Comparison of ENCODE assay signal across 17 cellular contexts in genomic region chr1:26734501-26735058, GRCh38. TPM values are rescaled to one million over a fixed set of nuclear protein-coding genes. Genes with fewer than 3 reads are reported as not detected.
DNase-seq lines count a peak whose midpoint lies in the region; ATAC-seq and TF ChIP-seq lines count a peak whose summit lies in the region.
"Had no signal": no experiment of that assay in that cellular context is flagged by ENCODE, and none has a peak within 500 bp of the region (broad histone marks: within the 10 kb centered on the region; RNA-seq: fewer than 3 reads in every experiment).

No MANE protein-coding gene starts in this region.

- TF ChIP-seq EP300 in gastroesophageal sphincter (IDR thresholded peaks at IDR 0.05), result no peak

- H3K4me1 ChIP-seq in CD8-positive, alpha-beta T cell (ENCODE audit: insufficient read depth, low read length), result peaks cover 44% of the 10 kb centered on the region
- H3K4me1 ChIP-seq in gastroesophageal sphincter (peaks cover 0 to 29% (median 0%) of the 10 kb centered on the region in 3 donors), foreskin keratinocyte (peaks cover 11% of the 10 kb centered on the region), Peyer's patch (peaks cover 0 to 9% (median 2%) of the 10 kb centered on the region in 4 donors)

- CTCF ChIA-PET in CD8-positive, alpha-beta T cell (lab: Charles Lee), result interaction anchor here (0.9 kb wide), 1 partner anchor 10 kb away, joined by 3 read pairs; no protein-coding TSS in a partner anchor

- TF ChIP-seq CTCF in 22Rv1 (IDR thresholded peaks at IDR 0.05), result no peak
- TF ChIP-seq CTCF in CD8-positive, alpha-beta T cell (IDR thresholded peaks at IDR 0.05), result no peak
- TF ChIP-seq CTCF in gastroesophageal sphincter (IDR thresholded peaks at IDR 0.05), result no peak
- TF ChIP-seq CTCF in foreskin keratinocyte (conservative IDR thresholded peaks at IDR 0.05), result no peak
- TF ChIP-seq CTCF in Peyer's patch (IDR thresholded peaks at IDR 0.05), result no peak

- H3K36me3 Mint-ChIP-seq in CD8-positive, alpha-beta T cell, result peaks cover 74% of the 10 kb centered on the region
- peaks cover 34% of the 10 kb centered on the region for H3K36me3 Mint-ChIP-seq in activated T-helper 1 cell treated with anti-CD3 and anti-CD28 coated beads, Interleukin-12 subunit alpha, Interleukin-12 subunit beta, Interleukin-2, Interleukin-4 antibody, amounts not matched to agents 30 ng/mL and 10 ng/mL and 1 ng/mL, durations not matched to agents 14 hours and 24 hours and 36 hours (ENCODE audit: low read depth)

- no peaks in the 10 kb centered on the region for H3K9me3 ChIP-seq in CD8-positive, alpha-beta T cell (ENCODE audit: low read length)
- H3K9me3 ChIP-seq in gastroesophageal sphincter (no peaks in the 10 kb centered on the region), Peyer's patch (no peaks in the 10 kb centered on the region)
- H3K9me3 ChIP-seq: body of pancreas had no signal

- intact Hi-C loops in CD8-positive, alpha-beta T cell (cut with DNase I, micrococcal nuclease), result no loop called here
- intact Hi-C loops in activated T-helper 1 cell treated with anti-CD3 and anti-CD28 coated beads, Interleukin-12 subunit alpha, Interleukin-12 subunit beta, Interleukin-2, Interleukin-4 antibody, amounts not matched to agents 30 ng/mL and 10 ng/mL and 1 ng/mL, durations not matched to agents 14 hours and 24 hours and 36 hours (cut with micrococcal nuclease), result loop anchor here (1.0 kb wide), 1 partner anchor 10 kb away; no protein-coding TSS in a partner anchor

- H3K27me3 ChIP-seq in CD8-positive, alpha-beta T cell (ENCODE audit: insufficient read depth, low read length), result no peaks in the 10 kb centered on the region
- no peaks in the 10 kb centered on the region for H3K27me3 ChIP-seq in gastroesophageal sphincter
- no peaks in the 10 kb centered on the region for H3K27me3 ChIP-seq in foreskin keratinocyte
- H3K27me3 ChIP-seq in Peyer's patch, result no peaks in the 10 kb centered on the region
- H3K27me3 ChIP-seq: body of pancreas had no signal

- H3K36me3 ChIP-seq in CD8-positive, alpha-beta T cell (ENCODE audit: insufficient read depth, low read length), result peaks cover 37% of the 10 kb centered on the region
- peaks cover 0 to 95% of the 10 kb centered on the region in 2 donors for H3K36me3 ChIP-seq in gastroesophageal sphincter
- H3K36me3 ChIP-seq in Peyer's patch, result peaks cover 0 to 93% (median 0%) of the 10 kb centered on the region in 3 donors

- TF ChIP-seq POLR2A in gastroesophageal sphincter (IDR thresholded peaks at IDR 0.05) (no peak), erythroblast (IDR thresholded peaks at IDR 0.05; ENCODE audit: low read length) (no peak), Peyer's patch (IDR thresholded peaks at IDR 0.05) (no peak)

- ATAC-seq in CD8-positive, alpha-beta T cell, result no peak
- ATAC-seq in gastroesophageal sphincter (peak; percentile 19), foreskin keratinocyte (no peak)
- ATAC-seq: body of pancreas had no signal

- H3K4me3 ChIP-seq in CD8-positive, alpha-beta T cell (ENCODE audit: low read depth, low read length), result no peak overlapping the region
- H3K4me3 ChIP-seq in gastroesophageal sphincter (no peak overlapping the region), Peyer's patch (no peak overlapping the region)
- H3K4me3 ChIP-seq: body of pancreas had no signal

- POLR2A ChIA-PET in CD8-positive, alpha-beta T cell (lab: Charles Lee), result no interaction called here

- 35 to 55% methylated on average over 2 to 3 of the region's 4 CpGs for WGBS in gastroesophageal sphincter (ENCODE audit: low coverage in 1 of 2), 2 donors

- H3K9me3 Mint-ChIP-seq in CD8-positive, alpha-beta T cell, result no peaks in the 10 kb centered on the region
- H3K9me3 Mint-ChIP-seq in activated T-helper 1 cell treated with anti-CD3 and anti-CD28 coated beads, Interleukin-12 subunit alpha, Interleukin-12 subunit beta, Interleukin-2, Interleukin-4 antibody, amounts not matched to agents 30 ng/mL and 10 ng/mL and 1 ng/mL, durations not matched to agents 14 hours and 24 hours and 36 hours, result no peaks in the 10 kb centered on the region
- H3K9me3 Mint-ChIP-seq: stimulated activated effector memory CD8-positive, alpha-beta T cell treated with anti-CD3 and anti-CD28 coated beads, Interleukin-12 subunit alpha, Interleukin-12 subunit beta, amount 100 ng/mL, for 72 hours had no signal

- H3K4me1 Mint-ChIP-seq in CD8-positive, alpha-beta T cell (ENCODE audit: low read depth), result peaks cover 63% of the 10 kb centered on the region
- H3K4me1 Mint-ChIP-seq in activated T-helper 1 cell treated with anti-CD3 and anti-CD28 coated beads, Interleukin-12 subunit alpha, Interleukin-12 subunit beta, Interleukin-2, Interleukin-4 antibody, amounts not matched to agents 30 ng/mL and 10 ng/mL and 1 ng/mL, durations not matched to agents 14 hours and 24 hours and 36 hours (ENCODE audit: low read depth), result peaks cover 54% of the 10 kb centered on the region

- peak overlapping the region; percentile 52 for H3K27ac ChIP-seq in 22Rv1
- no peak overlapping the region for H3K27ac ChIP-seq in CD8-positive, alpha-beta T cell (ENCODE audit: low read depth, low read length)
- peak overlapping the region in 1 of 4 donors; percentile 44 for H3K27ac ChIP-seq in gastroesophageal sphincter
- no peak overlapping the region for H3K27ac ChIP-seq in foreskin keratinocyte
- peak overlapping the region in 1 of 4 donors; percentile 35 for H3K27ac ChIP-seq in Peyer's patch
- H3K27ac ChIP-seq: body of pancreas had no signal

- H3K27me3 Mint-ChIP-seq in CD8-positive, alpha-beta T cell (ENCODE audit: low read depth), result no peaks in the 10 kb centered on the region
- no peaks in the 10 kb centered on the region for H3K27me3 Mint-ChIP-seq in activated T-helper 1 cell treated with anti-CD3 and anti-CD28 coated beads, Interleukin-12 subunit alpha, Interleukin-12 subunit beta, Interleukin-2, Interleukin-4 antibody, amounts not matched to agents 30 ng/mL and 10 ng/mL and 1 ng/mL, durations not matched to agents 14 hours and 24 hours and 36 hours (ENCODE audit: insufficient read depth)

- DNase-seq in CD8-positive, alpha-beta T cell, result no peak
- no peak for DNase-seq in activated T-helper 1 cell treated with anti-CD3 and anti-CD28 coated beads, Interleukin-12 subunit alpha, Interleukin-12 subunit beta, Interleukin-2, Interleukin-4 antibody, amounts not matched to agents 30 ng/mL and 10 ng/mL and 1 ng/mL, durations not matched to agents 14 hours and 24 hours and 36 hours (ENCODE audit: low spot score)
- no peak for DNase-seq in activated CD8-positive, alpha-beta memory T cell treated with anti-CD3 and anti-CD28 coated beads for 24 hours
- no peak for DNase-seq in foreskin keratinocyte
- DNase-seq in erythroblast (lab: John Stamatoyannopoulos, UW), result no peak
- DNase-seq in Peyer's patch, result no peak
- DNase-seq: activated CD8-positive, alpha-beta memory T cell treated with anti-CD3 and anti-CD28 coated beads, Interleukin-2, amount 50 U/mL, for 48 hours; body of pancreas; effector CD8-positive, alpha-beta T cell; glutamatergic neuron; NCI-H1930; NCI-H748 treated with DMSO at 0.1 percent for 48 hours; SHP77 treated with DMSO at 0.1 percent for 48 hours; stimulated activated CD4-positive, alpha-beta T cell treated with anti-CD3 and anti-CD28 coated beads, Interleukin-4, amount 100 ng/mL, for 24 hours had no signal

- no peak overlapping the region for H3K4me3 Mint-ChIP-seq in CD8-positive, alpha-beta T cell
- H3K4me3 Mint-ChIP-seq in activated T-helper 1 cell treated with anti-CD3 and anti-CD28 coated beads, Interleukin-12 subunit alpha, Interleukin-12 subunit beta, Interleukin-2, Interleukin-4 antibody, amounts not matched to agents 30 ng/mL and 10 ng/mL and 1 ng/mL, durations not matched to agents 14 hours and 24 hours and 36 hours, result no peak overlapping the region
- H3K4me3 Mint-ChIP-seq: stimulated activated effector memory CD8-positive, alpha-beta T cell treated with anti-CD3 and anti-CD28 coated beads, Interleukin-12 subunit alpha, Interleukin-12 subunit beta, amount 100 ng/mL, for 72 hours had no signal

- H3K27ac Mint-ChIP-seq in CD8-positive, alpha-beta T cell, result peak overlapping the region; percentile 82
- peak overlapping the region; percentile 71 for H3K27ac Mint-ChIP-seq in activated T-helper 1 cell treated with anti-CD3 and anti-CD28 coated beads, Interleukin-12 subunit alpha, Interleukin-12 subunit beta, Interleukin-2, Interleukin-4 antibody, amounts not matched to agents 30 ng/mL and 10 ng/mL and 1 ng/mL, durations not matched to agents 14 hours and 24 hours and 36 hours

RNA-seq across cellular contexts. Expression of gene ARID1A, which starts 38.8 kb away (rescaled TPM):
- 100 to 1,000 TPM; 104 to 105 TPM for total RNA-seq in CD8-positive, alpha-beta T cell
- 130 and 132 TPM in 2 replicates for total RNA-seq in activated T-helper 1 cell treated with anti-CD3 and anti-CD28 coated beads, Interleukin-12 subunit alpha, Interleukin-12 subunit beta, Interleukin-2, Interleukin-4 antibody, amounts not matched to agents 30 ng/mL and 10 ng/mL and 1 ng/mL, durations not matched to agents 14 hours and 24 hours and 36 hours
- total RNA-seq in gastroesophageal sphincter (10 to 100 TPM; 28.2 to 64.2 (median 42.6) TPM), foreskin keratinocyte (41.8 and 42.4 TPM in 2 replicates), Peyer's patch (10 to 100 TPM; 49.4 to 90.8 (median 66.8) TPM)
- 7.0 and 9.3 TPM in 2 replicates for polyA plus RNA-seq in foreskin keratinocyte

RNA-seq across cellular contexts. Expression of gene PIGV, which starts 53.2 kb away (rescaled TPM):
- total RNA-seq in CD8-positive, alpha-beta T cell, result 10 to 100 TPM in 1 of 2 experiments, 1 to 10 TPM in 1; 9.5 to 12.7 TPM
- total RNA-seq in activated T-helper 1 cell treated with anti-CD3 and anti-CD28 coated beads, Interleukin-12 subunit alpha, Interleukin-12 subunit beta, Interleukin-2, Interleukin-4 antibody, amounts not matched to agents 30 ng/mL and 10 ng/mL and 1 ng/mL, durations not matched to agents 14 hours and 24 hours and 36 hours, result 18.5 and 22.6 TPM in 2 replicates
- total RNA-seq in gastroesophageal sphincter (10 to 100 TPM; 13.7 to 30.0 (median 15.5) TPM), foreskin keratinocyte (11.7 and 11.9 TPM in 2 replicates), Peyer's patch (10 to 100 TPM in 3 of 4 donors, 1 to 10 TPM in 1; 9.9 to 24.5 (median 18.1) TPM)
- polyA plus RNA-seq in foreskin keratinocyte, result 8.7 and 9.4 TPM in 2 replicates
